8 cellular contexts compared by ENCODE assay signal in the genomic region with DNA sequence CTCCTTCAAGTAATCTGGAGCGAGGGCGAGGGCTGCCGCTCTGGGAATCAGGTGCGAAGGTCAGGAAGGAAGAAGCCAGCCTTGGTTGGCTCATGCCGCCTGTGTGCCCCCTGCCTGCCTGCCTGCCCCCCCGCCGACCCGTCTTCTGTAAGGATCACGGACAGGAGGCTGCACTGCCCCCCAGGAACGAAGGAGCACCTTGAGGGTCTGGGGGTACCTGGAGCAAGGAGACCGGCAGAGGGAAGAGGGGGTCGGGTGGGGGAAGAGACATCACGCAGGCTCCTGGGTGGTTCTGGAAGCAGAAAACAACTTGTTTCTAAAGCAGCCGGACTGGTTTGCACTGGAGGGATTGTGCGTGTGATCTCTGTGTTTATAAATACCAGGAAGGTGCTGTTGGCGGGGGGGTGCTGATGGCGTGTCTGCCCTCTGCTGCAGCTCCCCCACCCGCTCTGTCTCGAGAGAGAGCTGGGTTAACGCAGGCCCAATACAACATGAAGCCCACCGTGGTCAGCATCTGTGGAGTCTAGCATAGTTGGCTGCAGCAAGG. TPM values are rescaled to one million over a fixed set of nuclear protein-coding genes. Genes with fewer than 3 reads are reported as not detected.
DNase-seq lines count a peak whose midpoint lies in the region; ATAC-seq and TF ChIP-seq lines count a peak whose summit lies in the region.

No MANE protein-coding gene starts in this region.

- peaks cover 0 to 4% (median 0%) of the 10 kb centered on the region in 5 donors for H3K36me3 Mint-ChIP-seq in naive thymus-derived CD4-positive, alpha-beta T cell

- POLR2A ChIA-PET in naive thymus-derived CD4-positive, alpha-beta T cell (lab: Charles Lee), result interaction anchor here (0.8 kb wide), 1 partner anchor 29 kb away, joined by 3 read pairs; no protein-coding TSS in a partner anchor

- peak overlapping the region in 5 of 9 donors; percentile 38 to 93 (median 59) for H3K27ac Mint-ChIP-seq in naive thymus-derived CD4-positive, alpha-beta T cell

- no peak for ATAC-seq in naive thymus-derived CD4-positive, alpha-beta T cell
- no peak for ATAC-seq in HG02588 (IDR thresholded peaks at IDR 0.05; ENCODE audit: unreplicated experiment)

- H3K27me3 ChIP-seq in naive thymus-derived CD4-positive, alpha-beta T cell (ENCODE audit: control insufficient read depth in 2 of 2, insufficient read depth in 2 of 2, low read length in 2 of 2), result no peaks in the 10 kb centered on the region

- peaks cover 6 to 42% (median 19%) of the 10 kb centered on the region in 7 donors for H3K4me1 Mint-ChIP-seq in naive thymus-derived CD4-positive, alpha-beta T cell

- no peaks in the 10 kb centered on the region for H3K9me3 ChIP-seq in naive thymus-derived CD4-positive, alpha-beta T cell (ENCODE audit: control insufficient read depth in 2 of 3, low read length in 3 of 3)

- peak overlapping the region; percentile 63 for H3K4me3 ChIP-seq in epithelial cell of esophagus (ENCODE audit: low read length)
- peak overlapping the region; percentile 78 for H3K4me3 ChIP-seq in naive thymus-derived CD4-positive, alpha-beta T cell (ENCODE audit: low read length)

- H3K36me3 ChIP-seq in naive thymus-derived CD4-positive, alpha-beta T cell (ENCODE audit: control insufficient read depth in 2 of 3, insufficient read depth in 3 of 3, low read length in 3 of 3), result peaks cover 0 to 4% (median 0%) of the 10 kb centered on the region in 3 experiments

- DNase-seq in DMS53 treated with DMSO at 0.1 percent for 48 hours (lab: John Stamatoyannopoulos, UW; ENCODE audit: unreplicated experiment) (peak; percentile 14), NCI-H748 (lab: John Stamatoyannopoulos, UW; ENCODE audit: unreplicated experiment) (peak; percentile 38), epithelial cell of esophagus (ENCODE audit: low read depth) (peak; percentile 51), NOMO-1 (lab: John Stamatoyannopoulos, UW; ENCODE audit: unreplicated experiment in 2 of 2) (no peak), NCI-H2196 treated with DMSO at 0.1 percent for 48 hours (lab: John Stamatoyannopoulos, UW; ENCODE audit: unreplicated experiment) (no peak)
- DNase-seq in naive thymus-derived CD4-positive, alpha-beta T cell, result peak in 1 of 9 donors; percentile 27
- no peak for DNase-seq in activated CD8-positive, alpha-beta memory T cell treated with anti-CD3 and anti-CD28 coated beads for 24 hours

- H3K4me3 Mint-ChIP-seq in naive thymus-derived CD4-positive, alpha-beta T cell, result peak overlapping the region in 3 of 10 donors; percentile 63 to 88 (median 87)

- no peak overlapping the region for H3K27ac ChIP-seq in naive thymus-derived CD4-positive, alpha-beta T cell (ENCODE audit: low read depth, low read length)

- no peak for TF ChIP-seq CTCF in epithelial cell of esophagus (IDR thresholded peaks at IDR 0.05; ENCODE audit: insufficient read depth, low read depth, low read length, missing control alignments)

- H3K9me3 Mint-ChIP-seq in naive thymus-derived CD4-positive, alpha-beta T cell, result peaks cover 0 to 5% (median 0%) of the 10 kb centered on the region in 11 donors

- no peaks in the 10 kb centered on the region for H3K27me3 Mint-ChIP-seq in naive thymus-derived CD4-positive, alpha-beta T cell

- CTCF ChIA-PET in naive thymus-derived CD4-positive, alpha-beta T cell (lab: Charles Lee), result no interaction called here

- intact Hi-C loops in naive thymus-derived CD4-positive, alpha-beta T cell (cut with micrococcal nuclease), result loop anchor here (5.0 to 10.0 kb wide), 4 partner anchors 230 to 622 kb away; a partner anchor contains a TSS

- peaks cover 16 to 18% of the 10 kb centered on the region in 2 donors for H3K4me1 ChIP-seq in naive thymus-derived CD4-positive, alpha-beta T cell (ENCODE audit: control insufficient read depth in 2 of 2, insufficient read depth in 2 of 2, low read length in 2 of 2)

RNA-seq across cellular contexts. Expression of a gene that starts 1.7 kb away (rescaled TPM):
- 100 to 1,000 TPM in 1 of 5 experiments, 10 to 100 TPM in 2, 1 to 10 TPM in 1, under 1 TPM in 1; 0.81 to 251 (median 33.9) TPM for total RNA-seq in naive thymus-derived CD4-positive, alpha-beta T cell
- polyA plus RNA-seq in naive thymus-derived CD4-positive, alpha-beta T cell, result 1 to 10 TPM in 1 of 2 donors, under 1 TPM in 1; 0.25 to 1.3 TPM

Comparison
In these comparisons a context has a peak if more than half of its experiments do, and no peak if none do; other contexts are left out.
1. DNase-seq: peak in DMS53 treated with DMSO at 0.1 percent for 48 hours (single experiment), NCI-H748 (single experiment) and epithelial cell of esophagus (single experiment); none in NOMO-1 (0 of 2), NCI-H2196 treated with DMSO at 0.1 percent for 48 hours (single experiment) and activated CD8-positive, alpha-beta memory T cell treated with anti-CD3 and anti-CD28 coated beads for 24 hours (single experiment).